In the genomic region with DNA sequence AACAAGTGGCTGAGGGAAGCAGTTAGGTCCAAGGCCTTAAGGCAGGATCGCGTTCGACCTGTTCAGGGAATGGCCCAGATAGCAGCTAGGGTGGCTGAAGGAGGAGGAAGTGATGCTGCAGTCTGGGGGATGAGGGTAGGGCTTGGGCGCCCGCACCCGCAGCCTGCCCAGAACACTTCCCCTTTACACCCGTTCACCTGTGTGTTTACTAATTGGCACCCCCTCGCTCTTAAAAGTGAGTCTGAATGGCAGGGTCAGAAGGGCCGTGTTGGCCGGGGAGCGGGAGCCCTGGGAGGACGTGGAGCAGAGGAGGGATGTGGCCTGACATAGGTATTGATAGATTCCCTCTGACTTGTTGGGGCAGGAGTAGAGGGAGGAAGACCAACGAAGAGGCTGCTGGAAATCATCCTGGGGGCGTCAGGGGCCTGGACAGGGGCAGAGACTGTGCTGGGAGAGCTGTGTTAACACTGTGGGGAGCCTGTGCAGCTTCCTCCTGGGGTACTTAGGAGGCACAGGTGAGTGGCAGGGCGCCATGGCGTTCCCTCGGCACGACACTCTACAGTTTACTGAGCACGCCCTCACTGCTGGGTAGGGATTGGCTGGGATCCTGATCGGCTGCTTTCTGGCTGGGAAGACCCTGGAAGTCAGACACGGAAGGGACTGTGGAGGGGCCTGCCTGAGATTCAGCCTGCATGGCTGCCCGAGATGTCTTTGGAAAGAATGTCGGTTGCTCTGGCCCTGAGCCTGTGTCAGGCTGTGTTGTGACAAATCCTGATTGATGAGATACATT, we compare ENCODE assay signal across 10 cellular contexts. TPM values are rescaled to one million over a fixed set of nuclear protein-coding genes. Genes with fewer than 3 reads are reported as not detected.
DNase-seq lines count a peak whose midpoint lies in the region; ATAC-seq and TF ChIP-seq lines count a peak whose summit lies in the region.
"Had no signal": no experiment of that assay in that cellular context is flagged by ENCODE, and none has a peak within 500 bp of the region (broad histone marks: within the 10 kb centered on the region; RNA-seq: fewer than 3 reads in every experiment).

No MANE protein-coding gene starts in this region.

- H3K36me3 Mint-ChIP-seq in T-helper 2 cell treated with Interferon-gamma antibody and Interleukin-4, amounts not matched to agents 5 μg/mL and 100 μg/mL, for 36 hours (ENCODE audit: low read depth): peaks cover 18% of the 10 kb centered on the region
- peaks cover 4% of the 10 kb centered on the region for H3K36me3 Mint-ChIP-seq in mesothelial cell of epicardium

- H3K27ac ChIP-seq in ascending aorta: peak overlapping the region; percentile 73 to 91
- peak overlapping the region; percentile 74 to 90 for H3K27ac ChIP-seq in thoracic aorta

- H3K4me3 ChIP-seq in ascending aorta (no peak overlapping the region), thoracic aorta (no peak overlapping the region)

- no peak for DNase-seq in T-helper 2 cell treated with Interferon-gamma antibody and Interleukin-4, amounts not matched to agents 5 μg/mL and 100 μg/mL, for 36 hours (ENCODE audit: low spot score)
- DNase-seq in T-helper 2 cell: no peak
- no peak for DNase-seq in ascending aorta (ENCODE audit: low spot score in 2 of 2)
- no peak for DNase-seq in mesothelial cell of epicardium (ENCODE audit: low spot score in 2 of 2, unreplicated experiment in 2 of 2)
- DNase-seq in thoracic aorta (ENCODE audit: low spot score): no peak
- no peak for DNase-seq in OCI-M2 (lab: John Stamatoyannopoulos, UW; ENCODE audit: unreplicated experiment)
- DNase-seq: NCI-H510A, SW 1271 had no signal

- intact Hi-C loops in ascending aorta (cut with DNase I): loop anchor here (1.0 to 5.0 kb wide), 4 partner anchors 22 to 332 kb away; a partner anchor contains a TSS

- H3K4me1 ChIP-seq in ascending aorta: peaks cover 14 to 26% of the 10 kb centered on the region in 2 donors
- H3K4me1 ChIP-seq in thoracic aorta (ENCODE audit: control insufficient read depth in 1 of 2, low read depth in 2 of 2): peaks cover 19 to 48% of the 10 kb centered on the region in 2 donors

- H3K4me3 Mint-ChIP-seq in T-helper 2 cell treated with Interferon-gamma antibody and Interleukin-4, amounts not matched to agents 5 μg/mL and 100 μg/mL, for 36 hours: no peak overlapping the region
- H3K4me3 Mint-ChIP-seq in mesothelial cell of epicardium: no peak overlapping the region

- H3K9me3 ChIP-seq in ascending aorta (no peaks in the 10 kb centered on the region), thoracic aorta (no peaks in the 10 kb centered on the region)

- no peaks in the 10 kb centered on the region for H3K4me1 Mint-ChIP-seq in T-helper 2 cell treated with Interferon-gamma antibody and Interleukin-4, amounts not matched to agents 5 μg/mL and 100 μg/mL, for 36 hours (ENCODE audit: low read depth)
- peaks cover 16% of the 10 kb centered on the region for H3K4me1 Mint-ChIP-seq in mesothelial cell of epicardium

- ATAC-seq in thoracic aorta (ENCODE audit: insufficient number of reproducible peaks, low FRiP score, low read depth): no peak
- ATAC-seq in HG02759 (IDR thresholded peaks at IDR 0.05; ENCODE audit: unreplicated experiment): no peak
- no peak for ATAC-seq in GM19452 (IDR thresholded peaks at IDR 0.05; ENCODE audit: unreplicated experiment)

- H3K27ac Mint-ChIP-seq in T-helper 2 cell treated with Interferon-gamma antibody and Interleukin-4, amounts not matched to agents 5 μg/mL and 100 μg/mL, for 36 hours: peak overlapping the region; percentile 31
- peak overlapping the region; percentile 50 for H3K27ac Mint-ChIP-seq in mesothelial cell of epicardium

- H3K27me3 ChIP-seq in ascending aorta (no peaks in the 10 kb centered on the region), thoracic aorta (replicated peaks; ENCODE audit: insufficient read depth) (no peaks in the 10 kb centered on the region)

- TF ChIP-seq CTCF in ascending aorta (IDR thresholded peaks at IDR 0.05) (no peak), mesothelial cell of epicardium (IDR thresholded peaks at IDR 0.05; ENCODE audit: unreplicated experiment) (no peak), thoracic aorta (IDR thresholded peaks at IDR 0.05) (no peak)

- no peaks in the 10 kb centered on the region for H3K27me3 Mint-ChIP-seq in T-helper 2 cell treated with Interferon-gamma antibody and Interleukin-4, amounts not matched to agents 5 μg/mL and 100 μg/mL, for 36 hours (ENCODE audit: low read depth)
- no peaks in the 10 kb centered on the region for H3K27me3 Mint-ChIP-seq in mesothelial cell of epicardium (ENCODE audit: low read depth)

- H3K9me3 Mint-ChIP-seq in T-helper 2 cell treated with Interferon-gamma antibody and Interleukin-4, amounts not matched to agents 5 μg/mL and 100 μg/mL, for 36 hours: no peaks in the 10 kb centered on the region
- H3K9me3 Mint-ChIP-seq in mesothelial cell of epicardium: no peaks in the 10 kb centered on the region

- H3K36me3 ChIP-seq in ascending aorta: peaks cover 3% of the 10 kb centered on the region in 2 donors
- H3K36me3 ChIP-seq in thoracic aorta: no peaks in the 10 kb centered on the region

RNA-seq across cellular contexts. Expression of a gene that starts 51.6 kb away (rescaled TPM):
- total RNA-seq in ascending aorta: 78.1 TPM
- 19.3 to 21.2 TPM (median 20.0 TPM) in 3 replicates for total RNA-seq in mesothelial cell of epicardium
- total RNA-seq in thoracic aorta: 10 to 100 TPM; 33.5 to 45.5 TPM
